ENCODE assay signal across 18 cellular contexts in genomic region chr1:23215751-23216449, GRCh38. TPM values are rescaled to one million over a fixed set of nuclear protein-coding genes. Genes with fewer than 3 reads are reported as not detected.
DNase-seq lines count a peak whose midpoint lies in the region; ATAC-seq, FAIRE-seq and TF ChIP-seq lines count a peak whose summit lies in the region.
"Had no signal": no experiment of that assay in that cellular context is flagged by ENCODE, and none has a peak within 500 bp of the region (broad histone marks: within the 10 kb centered on the region; RNA-seq: fewer than 3 reads in every experiment).

No MANE protein-coding gene starts in this region.

- peaks cover 20% of the 10 kb centered on the region for H3K27me3 ChIP-seq in CD4-positive, alpha-beta memory T cell (ENCODE audit: insufficient read depth, low read length)
- no peaks in the 10 kb centered on the region for H3K27me3 ChIP-seq in H9 (ENCODE audit: insufficient read depth, low read length)

- peaks cover 14% of the 10 kb centered on the region for H3K4me1 ChIP-seq in CD4-positive, alpha-beta memory T cell (ENCODE audit: insufficient read depth, low read length)
- no peaks in the 10 kb centered on the region for H3K4me1 ChIP-seq in H9 (ENCODE audit: insufficient read depth, low read length)

- no peaks in the 10 kb centered on the region for H3K36me3 Mint-ChIP-seq in CD4-positive, alpha-beta memory T cell
- H3K36me3 Mint-ChIP-seq in H9 (ENCODE audit: insufficient read depth in 1 of 3, low read depth in 3 of 3) (no peaks in the 10 kb centered on the region), naive B cell (peaks cover 0 to 8% of the 10 kb centered on the region in 2 donors)
- no peaks in the 10 kb centered on the region for H3K36me3 Mint-ChIP-seq in activated T-helper 17 cell treated with anti-CD3 and anti-CD28 coated beads, Interleukin-2, amount 50 U/mL, for 72 hours (ENCODE audit: low read depth)
- H3K36me3 Mint-ChIP-seq: activated naive CD8-positive, alpha-beta T cell treated with anti-CD3 and anti-CD28 coated beads, Interleukin-2, amount 10 ng/mL, durations not matched to agents 7 days and 5 days had no signal

- H3K4me1 Mint-ChIP-seq in CD4-positive, alpha-beta memory T cell: peaks cover 8 to 15% (median 12%) of the 10 kb centered on the region in 4 donors
- H3K4me1 Mint-ChIP-seq in H9 (peaks cover 16 to 30% of the 10 kb centered on the region in 2 experiments), naive B cell (peaks cover 7 to 10% (median 8%) of the 10 kb centered on the region in 3 donors)
- H3K4me1 Mint-ChIP-seq in activated T-helper 17 cell treated with anti-CD3 and anti-CD28 coated beads, Interleukin-2, amount 50 U/mL, for 72 hours: peaks cover 8% of the 10 kb centered on the region

- H3K4ac ChIP-seq in H9 (ENCODE audit: low read depth, low read length): no peak overlapping the region

- no peaks in the 10 kb centered on the region for H3K9me3 Mint-ChIP-seq in CD4-positive, alpha-beta memory T cell
- H3K9me3 Mint-ChIP-seq in H9 (no peaks in the 10 kb centered on the region), naive B cell (peaks cover 0 to 2% (median 0%) of the 10 kb centered on the region in 7 donors)
- H3K9me3 Mint-ChIP-seq in activated T-helper 17 cell treated with anti-CD3 and anti-CD28 coated beads, Interleukin-2, amount 50 U/mL, for 72 hours: no peaks in the 10 kb centered on the region
- H3K9me3 Mint-ChIP-seq: activated naive CD8-positive, alpha-beta T cell treated with anti-CD3 and anti-CD28 coated beads, Interleukin-2, amount 10 ng/mL, durations not matched to agents 7 days and 5 days had no signal

- no peak overlapping the region for H3K27ac Mint-ChIP-seq in CD4-positive, alpha-beta memory T cell
- H3K27ac Mint-ChIP-seq in H9 (no peak overlapping the region), naive B cell (no peak overlapping the region)
- H3K27ac Mint-ChIP-seq in activated T-helper 17 cell treated with anti-CD3 and anti-CD28 coated beads, Interleukin-2, amount 50 U/mL, for 72 hours: no peak overlapping the region
- H3K27ac Mint-ChIP-seq: activated naive CD8-positive, alpha-beta T cell treated with anti-CD3 and anti-CD28 coated beads, Interleukin-2, amount 10 ng/mL, durations not matched to agents 7 days and 5 days had no signal

- no peak overlapping the region for H3K18ac ChIP-seq in H9 (ENCODE audit: insufficient read length, low read depth, low read length)

- H3K56ac ChIP-seq in H9 (ENCODE audit: insufficient read length, low read depth, low read length): no peak overlapping the region

- H2AFZ ChIP-seq in H9 (ENCODE audit: low read length): no peak overlapping the region

- POLR2A ChIA-PET in CD4-positive, alpha-beta memory T cell (lab: Charles Lee; ENCODE audit: partially characterized antibody): no interaction called here

- H3K4me3 Mint-ChIP-seq in CD4-positive, alpha-beta memory T cell: peak overlapping the region; percentile 15 to 64 (median 44)
- H3K4me3 Mint-ChIP-seq in H9 (peak overlapping the region; percentile 64 to 70), naive B cell (peak overlapping the region in 6 of 8 donors; percentile 22 to 75 (median 36))
- H3K4me3 Mint-ChIP-seq in activated T-helper 17 cell treated with anti-CD3 and anti-CD28 coated beads, Interleukin-2, amount 50 U/mL, for 72 hours: peak overlapping the region; percentile 27
- H3K4me3 Mint-ChIP-seq: activated naive CD8-positive, alpha-beta T cell treated with anti-CD3 and anti-CD28 coated beads, Interleukin-2, amount 10 ng/mL, durations not matched to agents 7 days and 5 days had no signal

- no peak overlapping the region for H4K8ac ChIP-seq in H9 (replicated peaks; ENCODE audit: insufficient read length, low read depth, low read length)

- H2AK5ac ChIP-seq in H9 (ENCODE audit: insufficient read length, low read length): no peak overlapping the region

- H3T11ph ChIP-seq in H9 (ENCODE audit: low read length): no peak overlapping the region

- no peak overlapping the region for H3K4me3 ChIP-seq in CD4-positive, alpha-beta memory T cell (ENCODE audit: low read length in 2 of 2)
- H3K4me3 ChIP-seq: GM12878 had no signal

- intact Hi-C loops in CD4-positive, alpha-beta memory T cell (cut with micrococcal nuclease): no loop called here

- H4K5ac ChIP-seq in H9 (ENCODE audit: insufficient read length, low read depth, low read length): no peak overlapping the region

- no CpG with 5 or more reads among the region's 3 CpGs for WGBS in H9 (ENCODE audit: extremely low coverage, insufficient read length, low lambda C conversion rate)

- no peak for FAIRE-seq in RCC 7860 (lab: Jason Lieb, UNC)
- FAIRE-seq: endometrium, GM12878 had no signal

- no peak overlapping the region for H3K9ac ChIP-seq in H9 (ENCODE audit: extremely low read depth, insufficient read length, low read length)

- H3K27me3 Mint-ChIP-seq in CD4-positive, alpha-beta memory T cell: peaks cover 46 to 52% of the 10 kb centered on the region in 2 donors
- H3K27me3 Mint-ChIP-seq in H9 (ENCODE audit: low read depth): peaks cover 43% of the 10 kb centered on the region
- peaks cover 48% of the 10 kb centered on the region for H3K27me3 Mint-ChIP-seq in activated T-helper 17 cell treated with anti-CD3 and anti-CD28 coated beads, Interleukin-2, amount 50 U/mL, for 72 hours
- peaks cover 78 to 84% (median 84%) of the 10 kb centered on the region in 3 donors for H3K27me3 Mint-ChIP-seq in naive B cell

- peak overlapping the region; percentile 58 for H3K4me2 ChIP-seq in H9 (ENCODE audit: insufficient read depth, insufficient read length, low read length)

- no peaks in the 10 kb centered on the region for H4K20me1 ChIP-seq in H9 (ENCODE audit: control insufficient read depth, insufficient read depth, insufficient read length)

- peaks cover 5% of the 10 kb centered on the region for H3K23me2 ChIP-seq in H9 (ENCODE audit: insufficient read length, low read depth, low read length, poor library complexity, severe bottlenecking)

- no peaks in the 10 kb centered on the region for H3K9me3 ChIP-seq in CD4-positive, alpha-beta memory T cell (ENCODE audit: control insufficient read depth in 1 of 2, low read length in 2 of 2)
- no peaks in the 10 kb centered on the region for H3K9me3 ChIP-seq in H9 (ENCODE audit: control insufficient read depth, low read depth, low read length)

- H2BK12ac ChIP-seq in H9 (ENCODE audit: insufficient read length, low read depth, low read length): no peak overlapping the region

- H3K79me1 ChIP-seq in H9 (ENCODE audit: insufficient read depth, low read depth, low read length, poor library complexity, severe bottlenecking): no peaks in the 10 kb centered on the region

- no peaks in the 10 kb centered on the region for H3K36me3 ChIP-seq in CD4-positive, alpha-beta memory T cell (ENCODE audit: insufficient read depth, low read length)

- no peak overlapping the region for H2BK15ac ChIP-seq in H9 (ENCODE audit: low read depth, low read length)

- TF ChIP-seq CTCF in H9 (conservative IDR thresholded peaks at IDR 0.05): no peak

- no peaks in the 10 kb centered on the region for H3K79me2 ChIP-seq in H9 (ENCODE audit: insufficient read depth, low read length)

- no peak overlapping the region for H4K91ac ChIP-seq in H9 (ENCODE audit: insufficient read length, low read depth, low read length)

- no peak overlapping the region for H3K23ac ChIP-seq in H9 (ENCODE audit: insufficient read length, low read depth, low read length)

- no peak overlapping the region for H2BK120ac ChIP-seq in H9 (ENCODE audit: low read depth, low read length, poor library complexity, severe bottlenecking)

- CTCF ChIA-PET in CD4-positive, alpha-beta memory T cell (lab: Charles Lee; ENCODE audit: partially characterized antibody): no interaction called here

- H2BK5ac ChIP-seq in H9 (ENCODE audit: insufficient read length, low read length): no peak overlapping the region

- H3K27ac ChIP-seq in CD4-positive, alpha-beta memory T cell (ENCODE audit: low read depth, low read length): no peak overlapping the region
- no peak overlapping the region for H3K27ac ChIP-seq in H9 (ENCODE audit: insufficient read length, low read depth, low read length)

- DNase-seq in CD4-positive, alpha-beta memory T cell: no peak
- DNase-seq in H9: peak; percentile 58
- no peak for DNase-seq in naive B cell
- no peak for DNase-seq in NOMO-1 (lab: John Stamatoyannopoulos, UW; ENCODE audit: unreplicated experiment in 2 of 2)
- DNase-seq in stimulated activated CD4-positive, alpha-beta T cell treated with anti-CD3 and anti-CD28 coated beads, Interleukin-12 subunit alpha, Interleukin-12 subunit beta, amount 100 ng/mL, for 4 hours: no peak
- no peak for DNase-seq in RCC 7860 (ENCODE audit: low spot score)
- DNase-seq: EL; foreskin fibroblast; mesenchymal stem cell; NCI-H2081 treated with DMSO at 0.1 percent for 48 hours; NK-92 treated with Interleukin-12 subunit alpha and Interleukin-12 subunit beta, amount 100 ng/mL, for 24 hours had no signal

- no peak for ATAC-seq in activated T-helper 17 cell treated with anti-CD3 and anti-CD28 coated beads, Interleukin-2, amount 50 U/mL, for 72 hours (replicated peaks)
- ATAC-seq in naive B cell (ENCODE audit: low read depth in 2 of 2): no peak
- no peak for ATAC-seq in SK-N-SH treated with all-trans-retinoic acid at 6 μM for 48 hours

- no peak overlapping the region for H2BK20ac ChIP-seq in H9 (ENCODE audit: low read depth, low read length, poor library complexity, severe bottlenecking)

- no peak overlapping the region for H3K14ac ChIP-seq in H9 (ENCODE audit: insufficient read depth, low read length)

RNA-seq across cellular contexts. Expression of gene HTR1D, which starts 1.4 kb away (rescaled TPM):
- total RNA-seq in CD4-positive, alpha-beta memory T cell: not detected
- not detected for polyA plus RNA-seq in CD4-positive, alpha-beta memory T cell
- 3.1 and 3.3 TPM in 2 replicates for total RNA-seq in H9 (2021)
- total RNA-seq in activated T-helper 17 cell treated with anti-CD3 and anti-CD28 coated beads, Interleukin-2, amount 50 U/mL, for 72 hours: not detected
- not detected for polyA plus RNA-seq in naive B cell (ENCODE audit: low read depth in 6 of 6)
- total RNA-seq: activated naive CD8-positive, alpha-beta T cell treated with anti-CD3 and anti-CD28 coated beads, Interleukin-2, amount 10 ng/mL, durations not matched to agents 7 days and 5 days; cardiac septum; GM12878; SK-MEL-5 had no signal

RNA-seq across cellular contexts. Expression of gene LUZP1, which starts 47.2 kb away (rescaled TPM):
- total RNA-seq in CD4-positive, alpha-beta memory T cell: 10 to 100 TPM; 24.7 to 27.9 TPM
- polyA plus RNA-seq in CD4-positive, alpha-beta memory T cell: 10 to 100 TPM; 11.6 to 39.3 TPM
- 45.4 and 48.2 TPM in 2 replicates for total RNA-seq in H9 (2021)
- total RNA-seq in activated T-helper 17 cell treated with anti-CD3 and anti-CD28 coated beads, Interleukin-2, amount 50 U/mL, for 72 hours: 10 to 100 TPM; 14.8 to 22.0 TPM
- 10 to 100 TPM in 1 of 6 donors, 1 to 10 TPM in 5; 1.3 to 14.1 (median 7.0) TPM for polyA plus RNA-seq in naive B cell (ENCODE audit: low read depth in 6 of 6)
